8 cellular contexts compared by ENCODE assay signal in genomic region chr5:99060306-99061261, GRCh38.
A peak's percentile ranks its signal among the peaks of the same experiment; 100 is the strongest.
DNase-seq lines count a peak whose midpoint lies in the region; ATAC-seq and TF ChIP-seq lines count a peak whose summit lies in the region.

No MANE protein-coding gene starts in this region.

- H3K27ac ChIP-seq in HEK293 (ENCODE audit: extremely low read depth, low read depth, low read length): no peak overlapping the region

- no peak overlapping the region for H3K4me3 ChIP-seq in HEK293 (ENCODE audit: low read depth, low read length)

- no peaks in the 10 kb centered on the region for H3K4me1 ChIP-seq in HEK293 (ENCODE audit: control insufficient read depth, insufficient read depth, low read length)

- no peaks in the 10 kb centered on the region for H3K36me3 ChIP-seq in HEK293 (ENCODE audit: control insufficient read depth in 2 of 2, insufficient read depth in 1 of 2, low read length in 2 of 2)

- POLR2A ChIA-PET in GM10248 (lab: Yijun Ruan, JAX) (no interaction called here), HEK293 (lab: Yijun Ruan, JAX) (no interaction called here)

- DNase-seq in GM10248 (ENCODE audit: extremely low spot score): peak; percentile 60
- peak; percentile 18 for DNase-seq in NCI-H1092 treated with DMSO at 0.1 percent for 48 hours (lab: John Stamatoyannopoulos, UW)
- peak; percentile 54 to 87 (median 73) for DNase-seq in T-helper 1 cell
- DNase-seq in amygdala (lab: John Stamatoyannopoulos, UW): peak in 43 of 56 donors; percentile 1 to 82 (median 24)
- peak; percentile 75 for DNase-seq in left ventricle myocardium superior
- DNase-seq in sciatic nerve (ENCODE audit: low spot score): peak; percentile 90
- no peak for DNase-seq in OCI-M2 (lab: John Stamatoyannopoulos, UW; ENCODE audit: unreplicated experiment)

- intact Hi-C loops in left ventricle myocardium superior (cut with micrococcal nuclease): no loop called here
- intact Hi-C loops in sciatic nerve (cut with DNase I): loop anchor here (5.0 kb wide), 1 partner anchor 398 kb away; no protein-coding TSS in a partner anchor

- TF ChIP-seq CTCF in GM10248 (IDR thresholded peaks at IDR 0.05; ENCODE audit: control extremely low read depth, extremely low read depth, low read depth, missing control alignments) (peak; percentile 70), HEK293 (tag by site-specific recombination; IDR thresholded peaks at IDR 0.05) (no peak; the same call in 1 of the 2 replicates)

- no peaks in the 10 kb centered on the region for H3K9me3 ChIP-seq in HEK293 (ENCODE audit: control insufficient read depth, insufficient read depth, low read depth, low read length)

- CTCF ChIA-PET in GM10248 (lab: Yijun Ruan, JAX): interaction anchor here (0.8 to 5.6 kb wide), 31 partner anchors 10 to 1763 kb away, joined by 3 to 64 read pairs (median 5); partner anchors contain the start of gene CHD1
- CTCF ChIA-PET in HEK293 (lab: Yijun Ruan, JAX): interaction anchor here (0.5 to 5.8 kb wide), 33 partner anchors 9 to 1482 kb away, joined by 3 to 39 read pairs (median 4); partner anchors contain the start of gene CHD1

- ATAC-seq in left ventricle myocardium superior: no peak
- peak; percentile 60 for ATAC-seq in sciatic nerve

TF ChIP-seq in HEK293, 187 proteins besides CTCF, POLR2A, EP300 and RAD21 (continues in another document):
- TF ChIP-seq ZNF660 (tag by site-specific recombination; IDR thresholded peaks at IDR 0.05) (0 out of 2 replicates have a peak, but pooled peaks have one; percentile 25), ZNF366 (tag by site-specific recombination; conservative IDR thresholded peaks at IDR 0.05) (peak; percentile 75), HOXA7 (CRISPR knock-in tag; IDR thresholded peaks at IDR 0.05; ENCODE audit: borderline replicate concordance) (no peak), ZNF132 (tag by site-specific recombination; IDR thresholded peaks at IDR 0.05; ENCODE audit: borderline replicate concordance) (no peak), SP7 (tag by site-specific recombination; IDR thresholded peaks at IDR 0.05) (peak; percentile 31; the same call in 1 of the 2 replicates), INSM2 (tag by site-specific recombination; IDR thresholded peaks at IDR 0.05) (0 out of 2 replicates have a peak, but pooled peaks have one; percentile 43), ZNF580 (tag by site-specific recombination; IDR thresholded peaks at IDR 0.05) (no peak), SP2 (tag by site-specific recombination; IDR thresholded peaks at IDR 0.05) (no peak), ZNF654 (tag by site-specific recombination; IDR thresholded peaks at IDR 0.05; ENCODE audit: low read depth) (peak; percentile 91), ZNF600 (tag by site-specific recombination; IDR thresholded peaks at IDR 0.05) (peak; percentile 97), KLF10 (tag by site-specific recombination; IDR thresholded peaks at IDR 0.05) (no peak), ZNF677 (tag by site-specific recombination; IDR thresholded peaks at IDR 0.05) (no peak), ZNF664 (tag by site-specific recombination; IDR thresholded peaks at IDR 0.05) (peak; percentile 50; the same call in 1 of the 2 replicates), ZBTB48 (tag by site-specific recombination; IDR thresholded peaks at IDR 0.05) (no peak), PRDM2 (tag by site-specific recombination; IDR thresholded peaks at IDR 0.05; ENCODE audit: borderline replicate concordance) (no peak), ZNF837 (tag by site-specific recombination; IDR thresholded peaks at IDR 0.05) (no peak), FEZF1 (tag by site-specific recombination; IDR thresholded peaks at IDR 0.05) (0 out of 2 replicates have a peak, but pooled peaks have one; percentile 17), ZNF639 (tag by site-specific recombination; IDR thresholded peaks at IDR 0.05) (no peak), SCRT2 (tag by site-specific recombination; IDR thresholded peaks at IDR 0.05) (no peak), ZBTB44 (tag by site-specific recombination; IDR thresholded peaks at IDR 0.05) (no peak)
